ENCODE assay signal across 11 cellular contexts in genomic region chr2:10817413-10817812, GRCh38. TPM values are rescaled to one million over a fixed set of nuclear protein-coding genes. Genes with fewer than 3 reads are reported as not detected.
DNase-seq lines count a peak whose midpoint lies in the region; ATAC-seq and TF ChIP-seq lines count a peak whose summit lies in the region.
"Had no signal": no experiment of that assay in that cellular context is flagged by ENCODE, and none has a peak within 500 bp of the region (broad histone marks: within the 10 kb centered on the region; RNA-seq: fewer than 3 reads in every experiment).

No MANE protein-coding gene starts in this region.

- H3K9ac ChIP-seq in IMR-90 (ENCODE audit: low read depth, low read length) (no peak overlapping the region), neural cell (ENCODE audit: low read length) (no peak overlapping the region)

- POLR2A ChIA-PET in IMR-90 (lab: Charles Lee; ENCODE audit: unreplicated experiment), result interaction anchor here (0.6 kb wide), 1 partner anchor 8 kb away, joined by 6 read pairs; no protein-coding TSS in a partner anchor

- H4K8ac ChIP-seq in IMR-90 (ENCODE audit: low read depth in 2 of 2, low read length in 2 of 2), result no peak overlapping the region

- no peak overlapping the region for H3K4ac ChIP-seq in IMR-90 (ENCODE audit: low read depth, low read length)

- peak in 2 of 3 experiments; percentile 15 to 24 for DNase-seq in NCI-H1417 (lab: John Stamatoyannopoulos, UW)
- DNase-seq in NCI-H1417 treated with DMSO at 0.1 percent for 48 hours (lab: John Stamatoyannopoulos, UW), result no peak
- DNase-seq in IMR-90, result no peak
- peak; percentile 15 for DNase-seq in choroid plexus epithelial cell (ENCODE audit: low read depth)
- DNase-seq in NCI-H2171 treated with DMSO at 0.1 percent for 48 hours (lab: John Stamatoyannopoulos, UW), result no peak
- no peak for DNase-seq in activated T-cell treated with anti-CD3 and anti-CD28 coated beads for 4 hours
- DNase-seq: NCI-H446, T-helper 1 cell had no signal

- H3K4me1 ChIP-seq in IMR-90 (ENCODE audit: control insufficient read depth, insufficient read depth, low read length), result no peaks in the 10 kb centered on the region; the same call in 1 of the 2 replicates

- H3K4me2 ChIP-seq in IMR-90 (ENCODE audit: low read depth, low read length) (no peak overlapping the region), neural cell (ENCODE audit: low read length) (no peak overlapping the region)

- H4K5ac ChIP-seq in IMR-90 (ENCODE audit: low read depth, low read length), result no peak overlapping the region

- BruUV-seq in IMR-90 (replicated peaks; lab: Mats Ljungman, UMichigan), result no TSS peak

- WGBS in IMR-90 (ENCODE audit: extremely low coverage in 2 of 2, insufficient read length in 1 of 2), 2 experiments, result no CpG with 5 or more reads among the region's 5 CpGs

- H2BK120ac ChIP-seq in IMR-90 (ENCODE audit: low read depth, low read length), result no peak overlapping the region

- H3K9me1 ChIP-seq in IMR-90 (ENCODE audit: insufficient read depth, low read length), result no peaks in the 10 kb centered on the region

- TF ChIP-seq RAD21 in IMR-90 (IDR thresholded peaks at IDR 0.05; ENCODE audit: low read length) (no peak), neural cell (conservative IDR thresholded peaks at IDR 0.05) (no peak)

- H3K23ac ChIP-seq in IMR-90 (ENCODE audit: low read depth, low read length), result no peak overlapping the region

- no peak overlapping the region for H3K27ac ChIP-seq in IMR-90 (ENCODE audit: insufficient read depth, low read length)
- H3K27ac ChIP-seq in neural cell (ENCODE audit: low read length), result no peak overlapping the region
- H3K27ac ChIP-seq: right atrium auricular region had no signal

- H4K91ac ChIP-seq in IMR-90 (ENCODE audit: insufficient read depth, low read depth, low read length), result no peak overlapping the region

- ATAC-seq in IMR-90 (ENCODE audit: low read depth), result no peak
- no peak for ATAC-seq in GM21786 (IDR thresholded peaks at IDR 0.05; ENCODE audit: unreplicated experiment)

- no peaks in the 10 kb centered on the region for H3F3A ChIP-seq in neural cell (ENCODE audit: insufficient read depth, low read length, poor library complexity, severe bottlenecking)

- H3K4me3 ChIP-seq in IMR-90 (ENCODE audit: insufficient read depth, low read depth, low read length) (no peak overlapping the region), choroid plexus epithelial cell (ENCODE audit: low read depth, low read length) (no peak overlapping the region), neural cell (ENCODE audit: low read length) (no peak overlapping the region)
- H3K4me3 ChIP-seq: right atrium auricular region had no signal

- H3K79me2 ChIP-seq in neural cell (replicated peaks; ENCODE audit: insufficient read depth, low read length), result no peaks in the 10 kb centered on the region

- CTCF ChIA-PET in IMR-90 (lab: Yijun Ruan, JAX), result interaction anchor here (1.1 kb wide), 1 partner anchor 15 kb away, joined by 5 read pairs; no protein-coding TSS in a partner anchor

- H3K9me2 ChIP-seq in neural cell (ENCODE audit: insufficient read depth, low read length), result no peaks in the 10 kb centered on the region

- TF ChIP-seq EP300 in neural cell (conservative IDR thresholded peaks at IDR 0.05; ENCODE audit: poor library complexity, severe bottlenecking), result no peak

- in situ Hi-C loops in IMR-90 (cut with MboI; ENCODE audit: low sequenced_read_pairs), result no loop called here

- TF ChIP-seq CTCF in IMR-90 (conservative IDR thresholded peaks at IDR 0.05; ENCODE audit: low read depth, low read length) (peak; percentile 38), choroid plexus epithelial cell (conservative IDR thresholded peaks at IDR 0.05; ENCODE audit: low read depth, low read length) (peak; percentile 63), neural cell (IDR thresholded peaks at IDR 0.05; ENCODE audit: poor library complexity, severe bottlenecking) (peak; percentile 29)

- dilution Hi-C loops in IMR-90 (cut with HindIII; ENCODE audit: low sequenced_read_pairs, unreplicated experiment), result no loop called here

- H2BK15ac ChIP-seq in IMR-90 (ENCODE audit: low read depth, low read length), result no peak overlapping the region

- no peak overlapping the region for H2BK20ac ChIP-seq in IMR-90 (ENCODE audit: low read depth, low read length)

- peaks cover 34% of the 10 kb centered on the region for H3K27me3 ChIP-seq in IMR-90 (ENCODE audit: control insufficient read depth, insufficient read depth, low read length)
- no peaks in the 10 kb centered on the region for H3K27me3 ChIP-seq in neural cell (ENCODE audit: insufficient read depth, low read depth, low read length)
- H3K27me3 ChIP-seq: right atrium auricular region had no signal

- H4K20me1 ChIP-seq in IMR-90 (ENCODE audit: insufficient read depth, low read length), result no peaks in the 10 kb centered on the region
- H4K20me1 ChIP-seq in neural cell (ENCODE audit: insufficient read depth), result no peaks in the 10 kb centered on the region

- intact Hi-C loops in IMR-90 (cut with micrococcal nuclease), result no loop called here

- H3K9me3 ChIP-seq in IMR-90 (ENCODE audit: control insufficient read depth, insufficient read depth, low read length) (no peaks in the 10 kb centered on the region), neural cell (ENCODE audit: low read length) (no peaks in the 10 kb centered on the region)
- H3K9me3 ChIP-seq: right atrium auricular region had no signal

- TF ChIP-seq POLR2A in IMR-90 (IDR thresholded peaks at IDR 0.05; ENCODE audit: low read depth, low read length), result no peak

- H2AK5ac ChIP-seq in IMR-90 (ENCODE audit: low read depth, low read length), result no peak overlapping the region

- no peak overlapping the region for H3K14ac ChIP-seq in IMR-90 (replicated peaks; ENCODE audit: low read depth, low read length)

- no peak overlapping the region for H2AK9ac ChIP-seq in IMR-90 (replicated peaks; ENCODE audit: low read depth, low read length, poor library complexity)

- no peak overlapping the region for H3K18ac ChIP-seq in IMR-90 (ENCODE audit: low read depth, low read length)

- H3K56ac ChIP-seq in IMR-90 (ENCODE audit: extremely low read depth, insufficient read depth, low read length), result no peak overlapping the region

- H2BK5ac ChIP-seq in IMR-90 (ENCODE audit: low read depth, low read length, poor library complexity, severe bottlenecking), result no peak overlapping the region

- H3K79me1 ChIP-seq in IMR-90 (ENCODE audit: low read depth in 1 of 2, low read length in 2 of 2), result no peaks in the 10 kb centered on the region

- H3K36me3 ChIP-seq in IMR-90 (ENCODE audit: control insufficient read depth, insufficient read depth, low read length) (no peaks in the 10 kb centered on the region), neural cell (ENCODE audit: insufficient read depth, low read length) (no peaks in the 10 kb centered on the region)
- H3K36me3 ChIP-seq: right atrium auricular region had no signal

- H2AFZ ChIP-seq in IMR-90 (replicated peaks; ENCODE audit: low read length, poor library complexity), result no peak overlapping the region
- H2AFZ ChIP-seq in neural cell (ENCODE audit: low read depth, low read length), result no peak overlapping the region

TF ChIP-seq in IMR-90, 13 proteins besides CTCF, POLR2A, EP300 and RAD21 (continues in another document):
- TF ChIP-seq FOS (IDR thresholded peaks at IDR 0.05; ENCODE audit: low read depth, low read length) (no peak), ELK1 (IDR thresholded peaks at IDR 0.05; ENCODE audit: borderline replicate concordance, low read depth, low read length) (no peak), SMC3 (IDR thresholded peaks at IDR 0.05; ENCODE audit: low read depth, low read length) (no peak), NFE2L2 (IDR thresholded peaks at IDR 0.05; ENCODE audit: low read depth, low read length) (no peak), MXI1 (IDR thresholded peaks at IDR 0.05; ENCODE audit: borderline replicate concordance, low read depth, low read length) (no peak)

TF ChIP-seq in neural cell, 6 proteins besides CTCF, POLR2A, EP300 and RAD21:
- TF ChIP-seq EZH2 (IDR thresholded peaks at IDR 0.05; ENCODE audit: borderline replicate concordance, insufficient read depth, low read length, poor library complexity, severe bottlenecking) (no peak), TAF1 (IDR thresholded peaks at IDR 0.05; ENCODE audit: low read depth) (no peak), SMC3 (conservative IDR thresholded peaks at IDR 0.05; ENCODE audit: poor library complexity) (no peak), REST (IDR thresholded peaks at IDR 0.05; ENCODE audit: borderline replicate concordance) (no peak), POLR2AphosphoS5 (IDR thresholded peaks at IDR 0.05) (no peak), MXI1 (conservative IDR thresholded peaks at IDR 0.05; ENCODE audit: poor library complexity, severe bottlenecking) (no peak)

RNA-seq across cellular contexts. Expression of gene PDIA6, which starts 4.8 kb away (rescaled TPM):
- 204 and 384 TPM in 2 replicates for total RNA-seq in IMR-90 (2012; rRNA removed)
- polyA plus RNA-seq in IMR-90 (2012; rRNA removed) (317 and 349 TPM in 2 replicates), neural cell (109 and 124 TPM in 2 replicates)
- 120 and 217 TPM in 2 replicates for polyA plus RNA-seq in IMR-90 (2012; cell fraction: cytosol; rRNA removed)
- 31.1 and 123 TPM in 2 replicates for polyA plus RNA-seq in IMR-90 (2012; cell fraction: nucleus; rRNA removed; ENCODE audit: low replicate concordance)
- polyA minus RNA-seq in neural cell, result 103 and 107 TPM in 2 replicates

Comparison
In these comparisons a context has a peak if more than half of its experiments do, and no peak if none do; other contexts are left out.
1. DNase-seq: peak in NCI-H1417 (2 of 3) and choroid plexus epithelial cell (single experiment); none in NCI-H1417 treated with DMSO at 0.1 percent for 48 hours (single experiment), IMR-90 (single experiment), NCI-H2171 treated with DMSO at 0.1 percent for 48 hours (single experiment) and activated T-cell treated with anti-CD3 and anti-CD28 coated beads for 4 hours (single experiment).
2. Peak in every context shown above with its lines, with median percentiles within 50 percentile points of each other: CTCF ChIP-seq.